9 cellular contexts compared by ENCODE assay signal in the genomic region with DNA sequence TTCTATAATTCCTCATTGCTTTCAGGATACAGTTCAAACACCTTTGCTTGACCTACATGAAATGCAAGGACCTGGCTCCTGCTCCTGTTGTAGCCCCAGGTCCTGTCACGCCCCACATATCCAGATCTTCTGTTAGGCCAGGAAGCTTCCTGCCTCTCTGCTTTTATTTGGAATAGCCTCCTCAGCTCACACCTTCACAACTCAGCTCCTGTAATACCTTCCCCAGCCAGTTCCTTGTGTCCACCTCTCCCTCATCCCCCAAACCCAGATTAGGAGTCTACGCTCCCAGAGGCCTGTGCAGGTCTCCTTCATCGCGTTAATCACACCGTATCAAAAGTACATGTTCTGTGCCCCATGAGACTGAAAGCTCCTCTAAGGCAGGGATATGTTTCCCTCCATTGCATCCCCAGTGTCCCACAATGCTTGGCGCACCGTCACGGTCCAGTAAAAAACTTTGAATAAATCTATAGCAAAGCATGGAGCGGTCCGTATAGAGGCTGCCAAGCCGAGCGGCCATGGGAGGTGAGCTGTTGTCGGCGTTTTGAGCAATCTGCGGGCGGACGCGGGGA. TPM values are rescaled to one million over a fixed set of nuclear protein-coding genes. Genes with fewer than 3 reads are reported as not detected.
A peak's percentile ranks its signal among the peaks of the same experiment; 100 is the strongest.
DNase-seq lines count a peak whose midpoint lies in the region; ATAC-seq and TF ChIP-seq lines count a peak whose summit lies in the region.
"Had no signal": no experiment of that assay in that cellular context is flagged by ENCODE, and none has a peak within 500 bp of the region (broad histone marks: within the 10 kb centered on the region; RNA-seq: fewer than 3 reads in every experiment).

No MANE protein-coding gene starts in this region.

- peak overlapping the region; percentile 87 for H3K27ac ChIP-seq in CD4-positive, CD25-positive, alpha-beta regulatory T cell (ENCODE audit: insufficient read depth, low read length, poor library complexity, severe bottlenecking)
- H3K27ac ChIP-seq in GM23338 (ENCODE audit: low read depth) (no peak overlapping the region), WERI-Rb-1 (peak overlapping the region; percentile 94)

- no peaks in the 10 kb centered on the region for H3K9me2 ChIP-seq in GM23338 (ENCODE audit: insufficient read depth)

- no peaks in the 10 kb centered on the region for H3K9me3 ChIP-seq in CD4-positive, CD25-positive, alpha-beta regulatory T cell (ENCODE audit: control insufficient read depth in 2 of 2, low read length in 2 of 2)
- H3K9me3 ChIP-seq in WERI-Rb-1 (ENCODE audit: severe bottlenecking) (no peaks in the 10 kb centered on the region), iPS-15b (ENCODE audit: control insufficient read depth, insufficient read depth, low read length) (no peaks in the 10 kb centered on the region)

- peak overlapping the region; percentile 95 for H3K4me2 ChIP-seq in GM23338

- peaks cover 13% of the 10 kb centered on the region for H3K36me3 ChIP-seq in CD4-positive, CD25-positive, alpha-beta regulatory T cell (ENCODE audit: control insufficient read depth, insufficient read depth, low read length)
- H3K36me3 ChIP-seq in GM23338 (ENCODE audit: insufficient read depth) (no peaks in the 10 kb centered on the region), WERI-Rb-1 (peaks cover 19% of the 10 kb centered on the region), iPS-15b (ENCODE audit: control insufficient read depth, insufficient read depth, low read length) (no peaks in the 10 kb centered on the region)

- H3K4me3 ChIP-seq in CD4-positive, CD25-positive, alpha-beta regulatory T cell (ENCODE audit: low read depth, low read length) = peak overlapping the region; percentile 97
- H3K4me3 ChIP-seq in GM23338 (peak overlapping the region; percentile 82), WERI-Rb-1 (ENCODE audit: low read depth, low read length) (peak overlapping the region; percentile 87), iPS-15b (ENCODE audit: low read depth, low read length) (peak overlapping the region; percentile 82)

- peaks cover 14% of the 10 kb centered on the region for H3K27me3 ChIP-seq in CD4-positive, CD25-positive, alpha-beta regulatory T cell (ENCODE audit: control insufficient read depth, insufficient read depth, low read length)
- no peaks in the 10 kb centered on the region for H3K27me3 ChIP-seq in GM23338 (ENCODE audit: insufficient read depth)
- H3K27me3 ChIP-seq in WERI-Rb-1 (ENCODE audit: insufficient read depth, low read depth, severe bottlenecking) = no peaks in the 10 kb centered on the region
- no peaks in the 10 kb centered on the region for H3K27me3 ChIP-seq in iPS-15b (ENCODE audit: control insufficient read depth, insufficient read depth, low read length)

- peaks cover 37% of the 10 kb centered on the region for H3K79me2 ChIP-seq in GM23338 (replicated peaks; ENCODE audit: insufficient read depth)

- peaks cover 13 to 39% (median 28%) of the 10 kb centered on the region in 4 donors for H3K4me1 Mint-ChIP-seq in CD4-positive, CD25-positive, alpha-beta regulatory T cell
- H3K4me1 Mint-ChIP-seq in GM23338 = peaks cover 17% of the 10 kb centered on the region
- H3K4me1 Mint-ChIP-seq in stimulated activated naive CD8-positive, alpha-beta T cell treated with anti-CD3 and anti-CD28 coated beads, Interleukin-15, amount 100 ng/mL, for 72 hours = peaks cover 34% of the 10 kb centered on the region

- H4K20me1 ChIP-seq in GM23338 (replicated peaks; ENCODE audit: insufficient read depth) = no peaks in the 10 kb centered on the region; the same call in 1 of the 2 replicates

- no peak for DNase-seq in CD4-positive, CD25-positive, alpha-beta regulatory T cell
- DNase-seq in GM23338 (ENCODE audit: low spot score) (peak; percentile 61), WERI-Rb-1 (no peak), NCI-H1092 (lab: John Stamatoyannopoulos, UW) (no peak), NCI-H446 (lab: John Stamatoyannopoulos, UW) (no peak)
- no peak for DNase-seq in stimulated activated naive CD8-positive, alpha-beta T cell treated with anti-CD3 and anti-CD28 coated beads, Interleukin-15, amount 100 ng/mL, for 72 hours

- no peaks in the 10 kb centered on the region for H3K27me3 Mint-ChIP-seq in CD4-positive, CD25-positive, alpha-beta regulatory T cell
- peaks cover 7% of the 10 kb centered on the region for H3K27me3 Mint-ChIP-seq in GM23338 (ENCODE audit: insufficient read depth, low read depth, poor library complexity)
- H3K27me3 Mint-ChIP-seq in stimulated activated naive CD8-positive, alpha-beta T cell treated with anti-CD3 and anti-CD28 coated beads, Interleukin-15, amount 100 ng/mL, for 72 hours = no peaks in the 10 kb centered on the region

- peak overlapping the region in 2 of 3 donors; percentile 96 to 99 for H3K27ac Mint-ChIP-seq in CD4-positive, CD25-positive, alpha-beta regulatory T cell
- H3K27ac Mint-ChIP-seq in GM23338 = peak overlapping the region; percentile 99
- H3K27ac Mint-ChIP-seq in stimulated activated naive CD8-positive, alpha-beta T cell treated with anti-CD3 and anti-CD28 coated beads, Interleukin-15, amount 100 ng/mL, for 72 hours = peak overlapping the region; percentile 99

- H2AFZ ChIP-seq in GM23338 = peak overlapping the region; percentile 100

- H3K4me3 Mint-ChIP-seq in CD4-positive, CD25-positive, alpha-beta regulatory T cell = peak overlapping the region; percentile 92 to 97 (median 94)
- H3K4me3 Mint-ChIP-seq in GM23338 = peak overlapping the region; percentile 98; the same call in 2 of the 3 replicates
- H3K4me3 Mint-ChIP-seq in stimulated activated naive CD8-positive, alpha-beta T cell treated with anti-CD3 and anti-CD28 coated beads, Interleukin-15, amount 100 ng/mL, for 72 hours = peak overlapping the region; percentile 88 to 89

- H3F3A ChIP-seq in GM23338 (replicated peaks; ENCODE audit: low read depth) = no peaks in the 10 kb centered on the region

- TF ChIP-seq CTCF in GM23338 (conservative IDR thresholded peaks at IDR 0.05; ENCODE audit: low read depth in 2 of 2) (0 out of 4 replicates have a peak, but pooled peaks of 1 of the 2 experiments have one; percentile 11), WERI-Rb-1 (IDR thresholded peaks at IDR 0.05; ENCODE audit: low read depth, low read length) (no peak)

- H3K9me3 Mint-ChIP-seq in CD4-positive, CD25-positive, alpha-beta regulatory T cell = no peaks in the 10 kb centered on the region
- H3K9me3 Mint-ChIP-seq in GM23338 = no peaks in the 10 kb centered on the region
- no peaks in the 10 kb centered on the region for H3K9me3 Mint-ChIP-seq in stimulated activated naive CD8-positive, alpha-beta T cell treated with anti-CD3 and anti-CD28 coated beads, Interleukin-15, amount 100 ng/mL, for 72 hours

- H3K36me3 Mint-ChIP-seq in CD4-positive, CD25-positive, alpha-beta regulatory T cell = peaks cover 10% of the 10 kb centered on the region
- H3K36me3 Mint-ChIP-seq in GM23338 (ENCODE audit: low read depth) = peaks cover 18% of the 10 kb centered on the region

- H3K4me1 ChIP-seq in CD4-positive, CD25-positive, alpha-beta regulatory T cell (ENCODE audit: control insufficient read depth, insufficient read depth, low read length, poor library complexity, severe bottlenecking) = peaks cover 24% of the 10 kb centered on the region
- H3K4me1 ChIP-seq in GM23338 (ENCODE audit: insufficient read depth) (peaks cover 13% of the 10 kb centered on the region), iPS-15b (ENCODE audit: control insufficient read depth, insufficient read depth, low read length) (peaks cover 6% of the 10 kb centered on the region)

- H3K9ac ChIP-seq in iPS-15b (ENCODE audit: low read depth, low read length) = peak overlapping the region; percentile 94

- no peak for ATAC-seq in CD4-positive, CD25-positive, alpha-beta regulatory T cell (ENCODE audit: low read depth in 2 of 2)
- ATAC-seq in GM23338 = peak; percentile 59
- ATAC-seq in stimulated activated naive CD8-positive, alpha-beta T cell treated with anti-CD3 and anti-CD28 coated beads, Interleukin-15, amount 100 ng/mL, for 72 hours = no peak
- ATAC-seq in HG02970 (IDR thresholded peaks at IDR 0.05; ENCODE audit: low FRiP score, unreplicated experiment) = no peak

RNA-seq across cellular contexts. Expression of a gene that starts 0.4 kb away (rescaled TPM):
- not detected for total RNA-seq in CD4-positive, CD25-positive, alpha-beta regulatory T cell
- not detected for polyA plus RNA-seq in CD4-positive, CD25-positive, alpha-beta regulatory T cell
- total RNA-seq in GM23338 (2014; rRNA removed; shearing (Covaris generic)) = 0.89 and 1.7 TPM in 2 replicates
- 1.5 and 1.8 TPM in 2 replicates for polyA plus RNA-seq in GM23338 (2016; fragmentation: Nextera tagmentation; extraction: Ambion mirVana)

RNA-seq across cellular contexts. Expression of a gene that starts 0.6 kb away (rescaled TPM):
- total RNA-seq in CD4-positive, CD25-positive, alpha-beta regulatory T cell = 18.4 TPM
- polyA plus RNA-seq in CD4-positive, CD25-positive, alpha-beta regulatory T cell = 10 to 100 TPM; 17.5 to 23.9 (median 22.7) TPM
- 48.7 and 53.8 TPM in 2 replicates for total RNA-seq in GM23338 (2014; rRNA removed; shearing (Covaris generic))
- 15.0 and 20.5 TPM in 2 replicates for polyA plus RNA-seq in GM23338 (2016; fragmentation: Nextera tagmentation; extraction: Ambion mirVana)

RNA-seq across cellular contexts. Expression of a gene that starts 46.6 kb away (rescaled TPM):
- total RNA-seq in CD4-positive, CD25-positive, alpha-beta regulatory T cell = not detected
- polyA plus RNA-seq in CD4-positive, CD25-positive, alpha-beta regulatory T cell = not detected
- not detected in 2 replicates for total RNA-seq in GM23338 (2014; rRNA removed; shearing (Covaris generic))
- polyA plus RNA-seq in GM23338 (2016; fragmentation: Nextera tagmentation; extraction: Ambion mirVana) = not detected in 2 replicates
- total RNA-seq: RPMI7951 had no signal
